ENCODE assay signal across 8 cellular contexts in genomic region chr15:69468241-69469121, GRCh38. TPM values are rescaled to one million over a fixed set of nuclear protein-coding genes. Genes with fewer than 3 reads are reported as not detected.
DNase-seq lines count a peak whose midpoint lies in the region; ATAC-seq and TF ChIP-seq lines count a peak whose summit lies in the region.

No MANE protein-coding gene starts in this region.

- peak overlapping the region in 2 of 4 donors; percentile 43 to 70 for H3K4me3 Mint-ChIP-seq in IgD-negative memory B cell

- no peaks in the 10 kb centered on the region for H3K9me3 Mint-ChIP-seq in IgD-negative memory B cell

- TF ChIP-seq CTCF in 22Rv1 (IDR thresholded peaks at IDR 0.05): no peak

- peak overlapping the region; percentile 98 for H3K27ac ChIP-seq in 22Rv1

- peak overlapping the region; percentile 62 to 76 (median 63) for H3K27ac Mint-ChIP-seq in IgD-negative memory B cell

- DNase-seq in RPMI7951 (ENCODE audit: low read depth) (peak; percentile 84), kidney tubule cell (ENCODE audit: low spot score) (peak; percentile 97), putamen (ENCODE audit: low spot score) (no peak)
- DNase-seq in activated effector memory CD4-positive, alpha-beta T cell treated with anti-CD3 and anti-CD28 coated beads, Interleukin-2, amount 50 U/mL, for 16 hours: peak; percentile 93
- DNase-seq in stimulated activated CD8-positive, alpha-beta memory T cell treated with anti-CD3 and anti-CD28 coated beads, Interleukin-12 subunit alpha, Interleukin-12 subunit beta, amount 100 ng/mL, for 4 hours (ENCODE audit: low read depth): peak; percentile 74

- H3K36me3 Mint-ChIP-seq in IgD-negative memory B cell: peaks cover 1% of the 10 kb centered on the region

- H3K27me3 Mint-ChIP-seq in IgD-negative memory B cell: peaks cover 2% of the 10 kb centered on the region

- no peak for ATAC-seq in GM18873 (IDR thresholded peaks at IDR 0.05; ENCODE audit: low FRiP score, unreplicated experiment)

- peaks cover 5 to 14% (median 13%) of the 10 kb centered on the region in 3 donors for H3K4me1 Mint-ChIP-seq in IgD-negative memory B cell

RNA-seq across cellular contexts. Expression of gene RPLP1, which starts 15.9 kb away (rescaled TPM):
- 3,528 TPM for polyA plus RNA-seq in IgD-negative memory B cell
- total RNA-seq in RPMI7951 (2014; rRNA removed; shearing (Covaris generic)): 269 and 279 TPM in 2 replicates

RNA-seq across cellular contexts. Expression of gene KIF23, which starts 54.3 kb away (rescaled TPM):
- 1.0 TPM for polyA plus RNA-seq in IgD-negative memory B cell
- 134 and 151 TPM in 2 replicates for total RNA-seq in RPMI7951 (2014; rRNA removed; shearing (Covaris generic))
